28 cellular contexts compared by ENCODE assay signal in genomic region chr15:65219137-65219536, GRCh38. TPM values are rescaled to one million over a fixed set of nuclear protein-coding genes. Genes with fewer than 3 reads are reported as not detected.
DNase-seq lines count a peak whose midpoint lies in the region; ATAC-seq, FAIRE-seq and TF ChIP-seq lines count a peak whose summit lies in the region.
"Had no signal": no experiment of that assay in that cellular context is flagged by ENCODE, and none has a peak within 500 bp of the region (broad histone marks: within the 10 kb centered on the region; RNA-seq: fewer than 3 reads in every experiment).

No MANE protein-coding gene starts in this region.

- TF ChIP-seq RAD21 in A549 (conservative IDR thresholded peaks at IDR 0.05 in 1 of 2, IDR thresholded peaks at IDR 0.05 in 1 of 2) = no peak

- TF ChIP-seq CTCF in A549 (IDR thresholded peaks at IDR 0.05) (no peak), KMS-11 (conservative IDR thresholded peaks at IDR 0.05; ENCODE audit: low read depth, low read length) (no peak)

- no peak overlapping the region for H3K9ac ChIP-seq in KMS-11
- H3K9ac ChIP-seq: BLaER1 treated with 17β-estradiol and CSF1 and Interleukin-3, amounts not matched to agents 10 nM and 100 nM had no signal

- no peaks in the 10 kb centered on the region for H3K9me3 Mint-ChIP-seq in activated naive CD8-positive, alpha-beta T cell treated with anti-CD3 and anti-CD28 coated beads, Interleukin-2, amount 50 U/mL, for 24 hours
- no peaks in the 10 kb centered on the region for H3K9me3 Mint-ChIP-seq in activated naive CD8-positive, alpha-beta T cell treated with anti-CD3 and anti-CD28 coated beads for 36 hours
- H3K9me3 Mint-ChIP-seq: CD4-positive, alpha-beta T cell; CD8-positive, alpha-beta T cell had no signal

- H3K27ac Mint-ChIP-seq in activated naive CD8-positive, alpha-beta T cell treated with anti-CD3 and anti-CD28 coated beads, Interleukin-2, amount 50 U/mL, for 24 hours = peak overlapping the region; percentile 68
- H3K27ac Mint-ChIP-seq in activated naive CD8-positive, alpha-beta T cell treated with anti-CD3 and anti-CD28 coated beads for 36 hours = no peak overlapping the region
- H3K27ac Mint-ChIP-seq: B cell; CD4-positive, alpha-beta T cell; CD8-positive, alpha-beta T cell had no signal

- H3K4me1 Mint-ChIP-seq in activated naive CD8-positive, alpha-beta T cell treated with anti-CD3 and anti-CD28 coated beads, Interleukin-2, amount 50 U/mL, for 24 hours = peaks cover 30% of the 10 kb centered on the region
- peaks cover 17% of the 10 kb centered on the region for H3K4me1 Mint-ChIP-seq in activated naive CD8-positive, alpha-beta T cell treated with anti-CD3 and anti-CD28 coated beads for 36 hours
- H3K4me1 Mint-ChIP-seq: B cell had no signal

- H3K36me3 ChIP-seq in KMS-11 (ENCODE audit: insufficient read depth) = no peaks in the 10 kb centered on the region
- H3K36me3 ChIP-seq: BLaER1 treated with 17β-estradiol and CSF1 and Interleukin-3, amounts not matched to agents 10 nM and 100 nM had no signal

- peak; percentile 39 for ATAC-seq in activated naive CD8-positive, alpha-beta T cell treated with anti-CD3 and anti-CD28 coated beads, Interleukin-2, amount 50 U/mL, for 24 hours
- no peak for ATAC-seq in A549
- ATAC-seq: CD8-positive, alpha-beta T cell; GM12878 had no signal

- no peaks in the 10 kb centered on the region for H3K79me2 ChIP-seq in KMS-11 (ENCODE audit: insufficient read depth, low read depth)

- DNase-seq in activated naive CD8-positive, alpha-beta T cell treated with anti-CD3 and anti-CD28 coated beads, Interleukin-2, amount 50 U/mL, for 24 hours = no peak
- no peak for DNase-seq in activated naive CD8-positive, alpha-beta T cell treated with anti-CD3 and anti-CD28 coated beads for 36 hours
- DNase-seq in A549 (ENCODE audit: low read depth in 1 of 2, low spot score in 1 of 2) = no peak
- DNase-seq in DMS153 (lab: John Stamatoyannopoulos, UW) = no peak
- DNase-seq in NCI-H2227 (lab: John Stamatoyannopoulos, UW; ENCODE audit: unreplicated experiment) = no peak
- DNase-seq: ACHN; AML-193; Caco-2; Calu3; CD4-positive, alpha-beta T cell; CD8-positive, alpha-beta T cell; DMS53; DMS79; DND-41; EL; GDM1 had no signal

- no peaks in the 10 kb centered on the region for H3K27me3 Mint-ChIP-seq in activated naive CD8-positive, alpha-beta T cell treated with anti-CD3 and anti-CD28 coated beads, Interleukin-2, amount 50 U/mL, for 24 hours
- no peaks in the 10 kb centered on the region for H3K27me3 Mint-ChIP-seq in activated naive CD8-positive, alpha-beta T cell treated with anti-CD3 and anti-CD28 coated beads for 36 hours
- H3K27me3 Mint-ChIP-seq: B cell; CD4-positive, alpha-beta T cell had no signal

- POLR2A ChIA-PET in A549 (lab: Yijun Ruan, JAX) = no interaction called here

- FAIRE-seq in A549 (lab: Jason Lieb, UNC) = peak; percentile 7
- FAIRE-seq: D721Med, GM12878, GM12892, GM18507 had no signal

- CTCF ChIA-PET in A549 (lab: Yijun Ruan, JAX) = interaction anchor here (0.6 to 7.7 kb wide), 5 partner anchors 9 to 194 kb away, joined by 3 to 42 read pairs (median 6); no protein-coding TSS in a partner anchor

- H3K9me3 ChIP-seq in A549 = no peaks in the 10 kb centered on the region
- H3K9me3 ChIP-seq: BLaER1 treated with 17β-estradiol and CSF1 and Interleukin-3, amounts not matched to agents 10 nM and 100 nM; Caco-2 had no signal

- H3K36me3 Mint-ChIP-seq in activated naive CD8-positive, alpha-beta T cell treated with anti-CD3 and anti-CD28 coated beads, Interleukin-2, amount 50 U/mL, for 24 hours (ENCODE audit: low read depth) = no peaks in the 10 kb centered on the region
- no peaks in the 10 kb centered on the region for H3K36me3 Mint-ChIP-seq in activated naive CD8-positive, alpha-beta T cell treated with anti-CD3 and anti-CD28 coated beads for 36 hours
- H3K36me3 Mint-ChIP-seq: CD8-positive, alpha-beta T cell had no signal

- no peak for TF ChIP-seq POLR2A in A549 (IDR thresholded peaks at IDR 0.05; ENCODE audit: low read length)

- no peak overlapping the region for H3K4me3 Mint-ChIP-seq in activated naive CD8-positive, alpha-beta T cell treated with anti-CD3 and anti-CD28 coated beads, Interleukin-2, amount 50 U/mL, for 24 hours
- H3K4me3 Mint-ChIP-seq in activated naive CD8-positive, alpha-beta T cell treated with anti-CD3 and anti-CD28 coated beads for 36 hours = no peak overlapping the region
- H3K4me3 Mint-ChIP-seq: B cell; CD4-positive, alpha-beta T cell; CD8-positive, alpha-beta T cell had no signal

- H3K27ac ChIP-seq in A549 = no peak overlapping the region
- no peak overlapping the region for H3K27ac ChIP-seq in KMS-11
- H3K27ac ChIP-seq: 22Rv1; BLaER1 treated with 17β-estradiol and CSF1 and Interleukin-3, amounts not matched to agents 10 nM and 100 nM; C4-2B had no signal

- 84% methylated on average over 3 of the region's 3 CpGs for WGBS in A549 (ENCODE audit: missing lambda C conversion rate)

- no peak overlapping the region for H2AFZ ChIP-seq in KMS-11 (ENCODE audit: low read depth)

- peaks cover 6% of the 10 kb centered on the region; the same call in 1 of the 3 replicates for H3K4me1 ChIP-seq in A549
- peaks cover 15% of the 10 kb centered on the region for H3K4me1 ChIP-seq in KMS-11 (ENCODE audit: low read depth, poor library complexity, severe bottlenecking)
- H3K4me1 ChIP-seq: BLaER1 treated with 17β-estradiol and CSF1 and Interleukin-3, amounts not matched to agents 10 nM and 100 nM had no signal

- no peak for TF ChIP-seq EP300 in A549 (IDR thresholded peaks at IDR 0.05)

- H4K20me1 ChIP-seq in KMS-11 (ENCODE audit: insufficient read depth) = no peaks in the 10 kb centered on the region
- H4K20me1 ChIP-seq: BLaER1 treated with 17β-estradiol and CSF1 and Interleukin-3, amounts not matched to agents 10 nM and 100 nM had no signal

- no peaks in the 10 kb centered on the region for H3K27me3 ChIP-seq in KMS-11 (ENCODE audit: insufficient read depth, low read depth)
- H3K27me3 ChIP-seq: BLaER1 treated with 17β-estradiol and CSF1 and Interleukin-3, amounts not matched to agents 10 nM and 100 nM had no signal

- H3K4me2 ChIP-seq in A549 (no peak overlapping the region), KMS-11 (peak overlapping the region; percentile 27; the same call in 1 of the 2 replicates)
- H3K4me2 ChIP-seq: BLaER1 treated with 17β-estradiol and CSF1 and Interleukin-3, amounts not matched to agents 10 nM and 100 nM had no signal

- no peak overlapping the region for H3K4me3 ChIP-seq in A549
- H3K4me3 ChIP-seq in KMS-11 (IDR thresholded peaks at IDR 0.05; ENCODE audit: insufficient read depth, low read depth, low read length) = no peak overlapping the region
- H3K4me3 ChIP-seq: BLaER1 treated with 17β-estradiol and CSF1 and Interleukin-3, amounts not matched to agents 10 nM and 100 nM; GM12878 had no signal

TF ChIP-seq in A549, 52 proteins besides CTCF, POLR2A, EP300 and RAD21:
- TF ChIP-seq MAFK (IDR thresholded peaks at IDR 0.05; ENCODE audit: partially characterized antibody) (no peak), BCL3 (IDR thresholded peaks at IDR 0.05) (no peak), GATA3 (IDR thresholded peaks at IDR 0.05; ENCODE audit: borderline replicate concordance) (no peak), ZC3H11A (IDR thresholded peaks at IDR 0.05) (no peak), PHF8 (IDR thresholded peaks at IDR 0.05; ENCODE audit: borderline replicate concordance, low read depth) (no peak), CHD4 (IDR thresholded peaks at IDR 0.05; ENCODE audit: borderline replicate concordance) (no peak), EHMT2 (IDR thresholded peaks at IDR 0.05; ENCODE audit: low read depth) (no peak)

RNA-seq across cellular contexts. Expression of gene CILP, which starts 7.9 kb away (rescaled TPM):
- not detected for total RNA-seq in activated naive CD8-positive, alpha-beta T cell treated with anti-CD3 and anti-CD28 coated beads for 36 hours
- polyA plus RNA-seq in A549 (2011; rRNA removed) (0.14 and 0.21 TPM in 2 replicates), A549 (2017; fragmentation: RNase III; extraction: RNeasy Plus Mini Kit Qiagen cat#74134 plus additional on column Dnase treatment) (0.07 to 0.09 TPM (median 0.09 TPM) in 3 replicates)
- polyA plus RNA-seq in A549 (2012; cell fraction: cytosol; rRNA removed) = 0.08 and 0.10 TPM in 2 replicates
- 0.48 and 0.61 TPM in 2 replicates for polyA plus RNA-seq in A549 (2012; cell fraction: nucleus; rRNA removed)
- polyA minus RNA-seq in A549 (2011; rRNA and poly(A)+ RNA removed) = 0.15 and 0.25 TPM in 2 replicates
- total RNA-seq: A172, Caco-2, Daoy, G401 had no signal

RNA-seq across cellular contexts. Expression of gene CLPX, which starts 34.0 kb away (rescaled TPM):
- 10 to 100 TPM; 70.6 to 74.9 TPM for total RNA-seq in activated naive CD8-positive, alpha-beta T cell treated with anti-CD3 and anti-CD28 coated beads for 36 hours
- polyA plus RNA-seq in A549 (2011; rRNA removed) = 65.1 and 113 TPM in 2 replicates
- polyA plus RNA-seq in A549 (2012; cell fraction: cytosol; rRNA removed) = 19.1 and 21.7 TPM in 2 replicates
- 14.3 and 15.2 TPM in 2 replicates for polyA plus RNA-seq in A549 (2012; cell fraction: nucleus; rRNA removed)
- 53.3 to 65.9 TPM (median 55.4 TPM) in 3 replicates for polyA plus RNA-seq in A549 (2017; fragmentation: RNase III; extraction: RNeasy Plus Mini Kit Qiagen cat#74134 plus additional on column Dnase treatment)
- polyA minus RNA-seq in A549 (2011; rRNA and poly(A)+ RNA removed) = 22.6 and 29.1 TPM in 2 replicates
